Comparison of ENCODE assay signal across 27 cellular contexts in the genomic region with DNA sequence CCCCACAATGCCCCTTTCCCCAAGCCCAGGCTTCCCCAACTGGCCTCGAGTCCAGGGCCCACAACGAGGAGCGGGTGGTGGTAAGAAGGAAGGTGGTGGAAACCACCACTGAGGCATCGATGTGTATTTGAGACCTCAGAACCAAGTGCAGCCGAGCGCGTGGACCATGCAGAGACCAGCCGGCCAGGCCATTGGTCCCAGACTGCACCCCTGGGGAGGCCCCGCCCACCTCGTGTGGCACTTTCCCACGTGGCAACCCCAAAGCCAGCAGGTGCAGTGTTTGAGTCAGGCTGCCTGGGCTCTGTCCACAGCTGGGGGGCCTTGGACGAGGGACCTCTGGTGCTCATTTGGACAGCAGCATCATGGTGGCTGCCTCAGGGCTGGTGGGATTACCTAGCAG. TPM values are rescaled to one million over a fixed set of nuclear protein-coding genes. Genes with fewer than 3 reads are reported as not detected.
"Had no signal": no experiment of that assay in that cellular context is flagged by ENCODE, and none has a peak within 500 bp of the region (broad histone marks: within the 10 kb centered on the region; RNA-seq: fewer than 3 reads in every experiment).

No MANE protein-coding gene starts in this region.

- ATAC-seq: activated naive CD4-positive, alpha-beta T cell treated with anti-CD3 and anti-CD28 coated beads, Interleukin-2, amount 50 U/mL, for 72 hours; activated naive CD8-positive, alpha-beta T cell treated with anti-CD3 and anti-CD28 coated beads, Interleukin-2, amount 50 U/mL, for 24 hours; T-helper 17 cell had no signal

- H3K4me3 ChIP-seq: Peyer's patch had no signal

- H3K36me3 Mint-ChIP-seq: activated CD4-positive, alpha-beta memory T cell treated with anti-CD3 and anti-CD28 coated beads for 36 hours; activated naive CD4-positive, alpha-beta T cell treated with anti-CD3 and anti-CD28 coated beads, Interleukin-2, amount 50 U/mL, for 72 hours; brain had no signal

- H3K4me3 Mint-ChIP-seq: activated B cell treated with CpG ODN at 0.5 μM for 24 hours; activated CD4-positive, alpha-beta memory T cell treated with anti-CD3 and anti-CD28 coated beads for 36 hours; activated CD4-positive, alpha-beta T cell treated with anti-CD3 and anti-CD28 coated beads, Interleukin-2, amount 10 ng/mL, durations not matched to agents 7 days and 5 days; activated naive CD8-positive, alpha-beta T cell treated with anti-CD3 and anti-CD28 coated beads, Interleukin-2, amount 50 U/mL, for 24 hours; activated T-helper 1 cell treated with anti-CD3 and anti-CD28 coated beads, Interleukin-12 subunit alpha, Interleukin-12 subunit beta, Interleukin-2, Interleukin-4 antibody, amounts not matched to agents 30 ng/mL and 10 ng/mL and 1 ng/mL, durations not matched to agents 14 hours and 24 hours and 36 hours; brain; central memory CD8-positive, alpha-beta T cell; T-helper 17 cell had no signal

- H3K27me3 ChIP-seq: Peyer's patch had no signal

- H3K27ac ChIP-seq: Peyer's patch had no signal

- H3K9me3 Mint-ChIP-seq: activated B cell treated with CpG ODN at 0.5 μM for 24 hours; activated CD4-positive, alpha-beta memory T cell treated with anti-CD3 and anti-CD28 coated beads for 36 hours; activated CD4-positive, alpha-beta T cell treated with anti-CD3 and anti-CD28 coated beads, Interleukin-2, amount 10 ng/mL, durations not matched to agents 7 days and 5 days; activated naive CD4-positive, alpha-beta T cell treated with anti-CD3 and anti-CD28 coated beads, Interleukin-2, amount 50 U/mL, for 72 hours; activated naive CD8-positive, alpha-beta T cell treated with anti-CD3 and anti-CD28 coated beads, Interleukin-2, amount 50 U/mL, for 24 hours; activated T-helper 1 cell treated with anti-CD3 and anti-CD28 coated beads, Interleukin-12 subunit alpha, Interleukin-12 subunit beta, Interleukin-2, Interleukin-4 antibody, amounts not matched to agents 30 ng/mL and 10 ng/mL and 1 ng/mL, durations not matched to agents 14 hours and 24 hours and 36 hours; brain; central memory CD8-positive, alpha-beta T cell had no signal

- H3K36me3 ChIP-seq: Peyer's patch had no signal

- FAIRE-seq: astrocyte had no signal

- H3K9me3 ChIP-seq: Peyer's patch had no signal

- DNase-seq: activated B cell treated with CpG ODN at 0.5 μM for 24 hours; activated CD4-positive, alpha-beta memory T cell treated with anti-CD3 and anti-CD28 coated beads for 36 hours; activated CD4-positive, alpha-beta T cell treated with anti-CD3 and anti-CD28 coated beads, Interleukin-2, amount 10 ng/mL, durations not matched to agents 7 days and 5 days; activated CD8-positive, alpha-beta memory T cell treated with anti-CD3 and anti-CD28 coated beads, Interleukin-2, amount 50 U/mL, for 4 hours; activated effector memory CD4-positive, alpha-beta T cell treated with Interleukin-2 at 50 U/mL for 16 hours; activated naive CD4-positive, alpha-beta T cell; activated naive CD8-positive, alpha-beta T cell treated with anti-CD3 and anti-CD28 coated beads, Interleukin-2, amount 50 U/mL, for 24 hours; activated T-cell treated with anti-CD3 and anti-CD28 coated beads, Interleukin-2, amount 50 U/mL, for 1 hour; amniotic stem cell; Kasumi-1; KBM-7; NCI-H1092 treated with DMSO at 0.1 percent for 48 hours; NCI-H1417 treated with DMSO at 0.1 percent for 48 hours; NCI-H187; NCI-H2081; NCI-H510A treated with DMSO at 0.1 percent for 48 hours; NCI-H69; Peyer's patch; SHP77; T-helper 17 cell; T-helper 9 cell had no signal

- H3K27ac Mint-ChIP-seq: activated B cell treated with CpG ODN at 0.5 μM for 24 hours; activated CD4-positive, alpha-beta memory T cell treated with anti-CD3 and anti-CD28 coated beads for 36 hours; activated CD4-positive, alpha-beta T cell treated with anti-CD3 and anti-CD28 coated beads, Interleukin-2, amount 10 ng/mL, durations not matched to agents 7 days and 5 days; activated naive CD4-positive, alpha-beta T cell treated with anti-CD3 and anti-CD28 coated beads, Interleukin-2, amount 50 U/mL, for 72 hours; activated naive CD8-positive, alpha-beta T cell treated with anti-CD3 and anti-CD28 coated beads, Interleukin-2, amount 50 U/mL, for 24 hours; activated T-helper 1 cell treated with anti-CD3 and anti-CD28 coated beads, Interleukin-12 subunit alpha, Interleukin-12 subunit beta, Interleukin-2, Interleukin-4 antibody, amounts not matched to agents 30 ng/mL and 10 ng/mL and 1 ng/mL, durations not matched to agents 14 hours and 24 hours and 36 hours; brain; T-helper 17 cell had no signal

RNA-seq across cellular contexts. Expression of a gene that starts 28.1 kb away (rescaled TPM):
- total RNA-seq: activated CD4-positive, alpha-beta T cell treated with anti-CD3 and anti-CD28 coated beads, Interleukin-2, amount 10 ng/mL, durations not matched to agents 7 days and 5 days; activated CD8-positive, alpha-beta memory T cell treated with anti-CD3 and anti-CD28 coated beads for 36 hours had no signal
